Comparison of ENCODE assay signal across 26 cellular contexts in the genomic region with DNA sequence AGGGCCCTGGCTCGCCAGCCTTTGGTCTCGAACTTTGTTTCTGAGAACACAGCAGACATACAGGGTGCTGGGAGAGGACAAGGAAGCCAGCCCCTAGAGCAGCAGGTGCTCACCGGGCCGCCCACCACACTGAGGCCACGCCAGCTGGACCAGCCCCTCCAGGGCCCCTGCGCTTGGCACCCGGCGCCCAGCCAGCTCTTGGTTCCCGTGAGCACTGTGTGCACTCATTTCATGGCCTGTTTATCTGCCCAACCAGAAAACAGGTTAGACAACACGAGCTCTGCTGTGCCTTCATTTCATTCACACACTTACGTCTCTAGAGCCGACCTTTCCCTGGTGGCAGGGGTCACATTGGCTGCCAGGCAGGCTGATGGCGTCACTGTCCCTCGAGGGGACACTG.
DNase-seq lines count a peak whose midpoint lies in the region; ATAC-seq and TF ChIP-seq lines count a peak whose summit lies in the region.
"Had no signal": no experiment of that assay in that cellular context is flagged by ENCODE, and none has a peak within 500 bp of the region (broad histone marks: within the 10 kb centered on the region; RNA-seq: fewer than 3 reads in every experiment).

No MANE protein-coding gene starts in this region.

- ATAC-seq in upper lobe of right lung (no peak), HG03571 (IDR thresholded peaks at IDR 0.05; ENCODE audit: unreplicated experiment) (no peak)
- ATAC-seq: activated naive CD4-positive, alpha-beta T cell treated with anti-CD3 and anti-CD28 coated beads, Interleukin-2, amount 50 U/mL, for 72 hours; HepG2; stimulated activated naive B cell treated with anti-CD40 and anti-IgM and Interleukin-4, amounts not matched to agents 10 μg/mL and 1 μg/mL and 100 μg/mL, for 72 hours had no signal

- CTCF ChIA-PET in activated naive CD4-positive, alpha-beta T cell treated with anti-CD3 and anti-CD28 coated beads, Interleukin-2, amount 10 ng/mL, durations not matched to agents 7 days and 5 days (lab: Charles Lee), result no interaction called here

- H3K4me1 ChIP-seq in HUES64 (ENCODE audit: insufficient read depth, low read length) (peaks cover 11% of the 10 kb centered on the region; the same call in 1 of the 2 replicates), right atrium auricular region (peaks cover 0 to 58% of the 10 kb centered on the region in 2 donors), upper lobe of right lung (no peaks in the 10 kb centered on the region)

- no peak overlapping the region for H3K27ac Mint-ChIP-seq in activated naive CD4-positive, alpha-beta T cell treated with anti-CD3 and anti-CD28 coated beads, Interleukin-2, amount 10 ng/mL, durations not matched to agents 7 days and 5 days
- H3K27ac Mint-ChIP-seq: activated B cell treated with CpG ODN at 0.5 μM for 24 hours; activated naive CD4-positive, alpha-beta T cell treated with anti-CD3 and anti-CD28 coated beads, Interleukin-2, amount 50 U/mL, for 72 hours; activated T-helper 1 cell treated with anti-CD3 and anti-CD28 coated beads, Interleukin-12 subunit alpha, Interleukin-12 subunit beta, Interleukin-2, Interleukin-4 antibody, amounts not matched to agents 30 ng/mL and 10 ng/mL and 1 ng/mL, durations not matched to agents 14 hours and 24 hours and 36 hours; dendritic cell treated with granulocyte-macrophage colony-stimulating factor and Interleukin-4, amounts not matched to agents 40 ng/mL and 50 ng/mL, for 4 days; HFFc6 had no signal

- H3K4me3 Mint-ChIP-seq in activated naive CD4-positive, alpha-beta T cell treated with anti-CD3 and anti-CD28 coated beads, Interleukin-2, amount 10 ng/mL, durations not matched to agents 7 days and 5 days, result no peak overlapping the region
- H3K4me3 Mint-ChIP-seq: activated B cell treated with CpG ODN at 0.5 μM for 24 hours; activated T-helper 1 cell treated with anti-CD3 and anti-CD28 coated beads, Interleukin-12 subunit alpha, Interleukin-12 subunit beta, Interleukin-2, Interleukin-4 antibody, amounts not matched to agents 30 ng/mL and 10 ng/mL and 1 ng/mL, durations not matched to agents 14 hours and 24 hours and 36 hours; CD4-positive, alpha-beta memory T cell; dendritic cell treated with granulocyte-macrophage colony-stimulating factor and Interleukin-4, amounts not matched to agents 40 ng/mL and 50 ng/mL, for 4 days; HFFc6; neural crest cell; stimulated activated naive B cell treated with anti-CD40 and anti-IgM and Interleukin-4, amounts not matched to agents 10 μg/mL and 1 μg/mL and 100 μg/mL, for 72 hours had no signal

- no peak overlapping the region for H3K4me3 ChIP-seq in HUES64 (ENCODE audit: low read length)
- peak overlapping the region in 2 of 59 donors; percentile 8 to 19 for H3K4me3 ChIP-seq in dorsolateral prefrontal cortex
- no peak overlapping the region for H3K4me3 ChIP-seq in right atrium auricular region
- H3K4me3 ChIP-seq in upper lobe of right lung, result no peak overlapping the region
- H3K4me3 ChIP-seq: lung, PC-9, suprapubic skin had no signal

- 0 out of 2 replicates have a peak overlapping the region, but pooled peaks have one; percentile 3 for H3K9ac ChIP-seq in HUES64 (ENCODE audit: low read depth, low read length)

- H3K27ac ChIP-seq in HUES64 (ENCODE audit: low read depth, low read length) (no peak overlapping the region), dorsolateral prefrontal cortex (peak overlapping the region in 39 of 59 donors; percentile 4 to 79 (median 38)), right atrium auricular region (peak overlapping the region; percentile 82), upper lobe of right lung (no peak overlapping the region)
- H3K27ac ChIP-seq: HL-60, PC-9, suprapubic skin had no signal

- intact Hi-C loops in dorsolateral prefrontal cortex (cut with DNase I), result no loop called here
- intact Hi-C loops in upper lobe of right lung (cut with DNase I), result no loop called here

- H3K9me3 Mint-ChIP-seq in activated naive CD4-positive, alpha-beta T cell treated with anti-CD3 and anti-CD28 coated beads, Interleukin-2, amount 10 ng/mL, durations not matched to agents 7 days and 5 days, result no peaks in the 10 kb centered on the region
- H3K9me3 Mint-ChIP-seq: activated B cell treated with CpG ODN at 0.5 μM for 24 hours; activated naive CD4-positive, alpha-beta T cell treated with anti-CD3 and anti-CD28 coated beads, Interleukin-2, amount 50 U/mL, for 72 hours; activated T-helper 1 cell treated with anti-CD3 and anti-CD28 coated beads, Interleukin-12 subunit alpha, Interleukin-12 subunit beta, Interleukin-2, Interleukin-4 antibody, amounts not matched to agents 30 ng/mL and 10 ng/mL and 1 ng/mL, durations not matched to agents 14 hours and 24 hours and 36 hours; dendritic cell treated with granulocyte-macrophage colony-stimulating factor and Interleukin-4, amounts not matched to agents 40 ng/mL and 50 ng/mL, for 4 days; HFFc6; neural crest cell; stimulated activated naive B cell treated with anti-CD40 and anti-IgM and Interleukin-4, amounts not matched to agents 10 μg/mL and 1 μg/mL and 100 μg/mL, for 72 hours had no signal

- H3K36me3 ChIP-seq in HUES64 (ENCODE audit: insufficient read depth, low read length) (peaks cover 2% of the 10 kb centered on the region; the same call in 1 of the 2 replicates), right atrium auricular region (peaks cover 28% of the 10 kb centered on the region), upper lobe of right lung (peaks cover 32% of the 10 kb centered on the region)

- WGBS in HUES64, result 95% methylated on average over 14 of the region's 14 CpGs

- DNase-seq in dorsolateral prefrontal cortex (peak in 1 of 10 donors; percentile 30), right atrium auricular region (ENCODE audit: low spot score) (no peak), upper lobe of right lung (peak; percentile 54), HPDE6-E6E7 (ENCODE audit: extremely low spot score) (no peak)
- no peak for DNase-seq in activated naive CD4-positive, alpha-beta T cell treated with anti-CD3 and anti-CD28 coated beads, Interleukin-2, amount 10 ng/mL, durations not matched to agents 7 days and 5 days
- DNase-seq: activated B cell treated with CpG ODN at 0.5 μM for 24 hours; anterior cingulate cortex; CD4-positive, alpha-beta memory T cell; EL; HFFc6; Kasumi-1; NK-92 treated with Interleukin-12 subunit alpha and Interleukin-12 subunit beta, amount 100 ng/mL, for 24 hours; PC-9; SHP77 treated with DMSO at 0.1 percent for 48 hours; stimulated activated naive B cell treated with anti-CD40 and anti-IgM and Interleukin-4, amounts not matched to agents 10 μg/mL and 1 μg/mL and 100 μg/mL, for 72 hours; T1000 had no signal

- peaks cover 6% of the 10 kb centered on the region for H3K27me3 Mint-ChIP-seq in activated naive CD4-positive, alpha-beta T cell treated with anti-CD3 and anti-CD28 coated beads, Interleukin-2, amount 10 ng/mL, durations not matched to agents 7 days and 5 days
- H3K27me3 Mint-ChIP-seq: activated B cell treated with CpG ODN at 0.5 μM for 24 hours; CD4-positive, alpha-beta memory T cell; stimulated activated naive B cell treated with anti-CD40 and anti-IgM and Interleukin-4, amounts not matched to agents 10 μg/mL and 1 μg/mL and 100 μg/mL, for 72 hours had no signal

- TF ChIP-seq CTCF in dorsolateral prefrontal cortex (IDR thresholded peaks at IDR 0.05 in 54 of 56, conservative IDR thresholded peaks at IDR 0.05 in 2 of 56; ENCODE audit: low read depth in 1 of 56, partially characterized antibody in 56 of 56) (no peak), right atrium auricular region (IDR thresholded peaks at IDR 0.05) (no peak), upper lobe of right lung (IDR thresholded peaks at IDR 0.05) (no peak)

- no peaks in the 10 kb centered on the region for H3K4me1 Mint-ChIP-seq in activated naive CD4-positive, alpha-beta T cell treated with anti-CD3 and anti-CD28 coated beads, Interleukin-2, amount 10 ng/mL, durations not matched to agents 7 days and 5 days
- H3K4me1 Mint-ChIP-seq: CD4-positive, alpha-beta memory T cell had no signal

- H3K27me3 ChIP-seq in HUES64 (ENCODE audit: insufficient read depth, low read length), result no peaks in the 10 kb centered on the region
- no peaks in the 10 kb centered on the region for H3K27me3 ChIP-seq in dorsolateral prefrontal cortex
- H3K27me3 ChIP-seq in right atrium auricular region, result no peaks in the 10 kb centered on the region
- H3K27me3 ChIP-seq in upper lobe of right lung, result no peaks in the 10 kb centered on the region
- H3K27me3 ChIP-seq: suprapubic skin had no signal

- H3K36me3 Mint-ChIP-seq in activated naive CD4-positive, alpha-beta T cell treated with anti-CD3 and anti-CD28 coated beads, Interleukin-2, amount 10 ng/mL, durations not matched to agents 7 days and 5 days, result no peaks in the 10 kb centered on the region
- H3K36me3 Mint-ChIP-seq: activated naive CD4-positive, alpha-beta T cell treated with anti-CD3 and anti-CD28 coated beads, Interleukin-2, amount 50 U/mL, for 72 hours had no signal

- no peaks in the 10 kb centered on the region for H3K9me3 ChIP-seq in HUES64 (ENCODE audit: insufficient read depth, low read depth, low read length)
- no peaks in the 10 kb centered on the region for H3K9me3 ChIP-seq in right atrium auricular region
- no peaks in the 10 kb centered on the region for H3K9me3 ChIP-seq in upper lobe of right lung
- H3K9me3 ChIP-seq: suprapubic skin had no signal

Comparison
In these comparisons a context has a peak if more than half of its experiments do, and no peak if none do; other contexts are left out.
1. H3K27ac ChIP-seq: peak in dorsolateral prefrontal cortex (39 of 59) and right atrium auricular region (2 of 2); none in HUES64 (single experiment) and upper lobe of right lung (single experiment).